ENCODE assay signal across 1 cellular context in the genomic region with DNA sequence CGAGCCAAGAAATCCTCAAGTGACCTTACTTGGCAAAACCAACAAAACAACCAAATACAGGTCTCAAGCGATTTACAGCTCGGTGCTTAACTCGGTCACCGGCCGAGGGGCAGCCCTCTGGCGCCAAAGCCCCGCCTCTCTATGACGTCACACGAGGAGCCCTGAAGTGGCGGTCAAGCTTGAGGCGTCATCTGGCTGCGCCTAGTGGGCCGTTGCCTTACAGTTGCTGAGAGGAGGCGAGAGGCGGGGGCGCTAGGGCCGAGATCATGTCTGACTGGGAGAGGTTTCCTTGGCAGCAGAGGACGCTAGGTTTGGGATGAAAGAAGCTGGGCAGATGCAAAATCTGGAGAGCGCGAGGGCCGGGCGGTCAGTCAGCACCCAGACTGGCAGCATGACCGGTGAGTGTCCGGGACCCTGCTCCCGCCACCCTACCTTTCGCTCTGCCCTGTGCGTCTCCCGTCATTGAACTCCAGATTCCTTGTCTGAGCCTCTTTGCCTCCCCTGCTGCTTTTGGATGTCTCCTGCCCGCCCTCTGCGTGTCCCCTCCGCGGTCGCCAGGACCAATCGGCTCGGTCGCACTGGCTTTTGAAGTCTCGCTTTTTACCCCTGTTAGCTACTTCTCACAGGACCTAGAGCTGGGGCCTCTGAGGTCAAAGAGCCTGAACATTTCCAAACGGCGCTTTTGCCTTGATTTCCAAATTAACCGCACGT.
TF ChIP-seq lines count a peak whose summit lies in the region.

A gene (plus strand): TSS at position 204 of the 711 bp plus-strand sequence. CDS start 113 bp downstream, at position 317.

TF ChIP-seq in WTC11, 78 proteins besides CTCF, POLR2A, EP300 and RAD21 (continued from another document and continues in another):
- TF ChIP-seq, protein P1, sequence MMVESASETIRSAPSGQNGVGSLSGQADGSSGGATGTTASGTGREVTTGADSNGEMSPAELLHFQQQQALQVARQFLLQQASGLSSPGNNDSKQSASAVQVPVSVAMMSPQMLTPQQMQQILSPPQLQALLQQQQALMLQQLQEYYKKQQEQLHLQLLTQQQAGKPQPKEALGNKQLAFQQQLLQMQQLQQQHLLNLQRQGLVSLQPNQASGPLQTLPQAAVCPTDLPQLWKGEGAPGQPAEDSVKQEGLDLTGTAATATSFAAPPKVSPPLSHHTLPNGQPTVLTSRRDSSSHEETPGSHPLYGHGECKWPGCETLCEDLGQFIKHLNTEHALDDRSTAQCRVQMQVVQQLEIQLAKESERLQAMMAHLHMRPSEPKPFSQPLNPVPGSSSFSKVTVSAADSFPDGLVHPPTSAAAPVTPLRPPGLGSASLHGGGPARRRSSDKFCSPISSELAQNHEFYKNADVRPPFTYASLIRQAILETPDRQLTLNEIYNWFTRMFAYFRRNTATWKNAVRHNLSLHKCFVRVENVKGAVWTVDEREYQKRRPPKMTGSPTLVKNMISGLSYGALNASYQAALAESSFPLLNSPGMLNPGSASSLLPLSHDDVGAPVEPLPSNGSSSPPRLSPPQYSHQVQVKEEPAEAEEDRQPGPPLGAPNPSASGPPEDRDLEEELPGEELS (CRISPR knock-in tag; IDR thresholded peaks at IDR 0.05): no peak
- no peak for TF ChIP-seq JAZF1 (CRISPR knock-in tag; IDR thresholded peaks at IDR 0.05)
- TF ChIP-seq, protein P2, sequence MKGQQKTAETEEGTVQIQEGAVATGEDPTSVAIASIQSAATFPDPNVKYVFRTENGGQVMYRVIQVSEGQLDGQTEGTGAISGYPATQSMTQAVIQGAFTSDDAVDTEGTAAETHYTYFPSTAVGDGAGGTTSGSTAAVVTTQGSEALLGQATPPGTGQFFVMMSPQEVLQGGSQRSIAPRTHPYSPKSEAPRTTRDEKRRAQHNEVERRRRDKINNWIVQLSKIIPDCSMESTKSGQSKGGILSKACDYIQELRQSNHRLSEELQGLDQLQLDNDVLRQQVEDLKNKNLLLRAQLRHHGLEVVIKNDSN (CRISPR knock-in tag; IDR thresholded peaks at IDR 0.05): 0 out of 2 replicates have a peak, but pooled peaks have one; percentile 18
- TF ChIP-seq NR1H2 (CRISPR knock-in tag; IDR thresholded peaks at IDR 0.05): no peak
- no peak for TF ChIP-seq MXD4 (CRISPR knock-in tag; IDR thresholded peaks at IDR 0.05; ENCODE audit: borderline replicate concordance)
- TF ChIP-seq ZNF219 (CRISPR knock-in tag; IDR thresholded peaks at IDR 0.05; ENCODE audit: borderline replicate concordance): no peak
- TF ChIP-seq ZNF671 (CRISPR knock-in tag; IDR thresholded peaks at IDR 0.05): no peak
- TF ChIP-seq, protein P3, sequence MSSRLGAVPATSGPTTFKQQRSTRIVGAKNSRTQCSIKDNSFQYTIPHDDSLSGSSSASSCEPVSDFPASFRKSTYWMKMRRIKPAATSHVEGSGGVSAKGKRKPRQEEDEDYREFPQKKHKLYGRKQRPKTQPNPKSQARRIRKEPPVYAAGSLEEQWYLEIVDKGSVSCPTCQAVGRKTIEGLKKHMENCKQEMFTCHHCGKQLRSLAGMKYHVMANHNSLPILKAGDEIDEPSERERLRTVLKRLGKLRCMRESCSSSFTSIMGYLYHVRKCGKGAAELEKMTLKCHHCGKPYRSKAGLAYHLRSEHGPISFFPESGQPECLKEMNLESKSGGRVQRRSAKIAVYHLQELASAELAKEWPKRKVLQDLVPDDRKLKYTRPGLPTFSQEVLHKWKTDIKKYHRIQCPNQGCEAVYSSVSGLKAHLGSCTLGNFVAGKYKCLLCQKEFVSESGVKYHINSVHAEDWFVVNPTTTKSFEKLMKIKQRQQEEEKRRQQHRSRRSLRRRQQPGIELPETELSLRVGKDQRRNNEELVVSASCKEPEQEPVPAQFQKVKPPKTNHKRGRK (CRISPR knock-in tag; IDR thresholded peaks at IDR 0.05; ENCODE audit: borderline replicate concordance): no peak
- TF ChIP-seq, protein P4, sequence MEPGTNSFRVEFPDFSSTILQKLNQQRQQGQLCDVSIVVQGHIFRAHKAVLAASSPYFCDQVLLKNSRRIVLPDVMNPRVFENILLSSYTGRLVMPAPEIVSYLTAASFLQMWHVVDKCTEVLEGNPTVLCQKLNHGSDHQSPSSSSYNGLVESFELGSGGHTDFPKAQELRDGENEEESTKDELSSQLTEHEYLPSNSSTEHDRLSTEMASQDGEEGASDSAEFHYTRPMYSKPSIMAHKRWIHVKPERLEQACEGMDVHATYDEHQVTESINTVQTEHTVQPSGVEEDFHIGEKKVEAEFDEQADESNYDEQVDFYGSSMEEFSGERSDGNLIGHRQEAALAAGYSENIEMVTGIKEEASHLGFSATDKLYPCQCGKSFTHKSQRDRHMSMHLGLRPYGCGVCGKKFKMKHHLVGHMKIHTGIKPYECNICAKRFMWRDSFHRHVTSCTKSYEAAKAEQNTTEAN (CRISPR knock-in tag; IDR thresholded peaks at IDR 0.05): no peak; the same call in 1 of the 2 replicates
- no peak for TF ChIP-seq ZNF121 (CRISPR knock-in tag; IDR thresholded peaks at IDR 0.05)
- TF ChIP-seq EMX1 (CRISPR knock-in tag; IDR thresholded peaks at IDR 0.05): no peak
- TF ChIP-seq ZNF317 (CRISPR knock-in tag; IDR thresholded peaks at IDR 0.05; ENCODE audit: borderline replicate concordance, low read depth): no peak
- no peak for TF ChIP-seq NFYB (CRISPR knock-in tag; conservative IDR thresholded peaks at IDR 0.05; ENCODE audit: low read depth)
- TF ChIP-seq CBFB (CRISPR knock-in tag; IDR thresholded peaks at IDR 0.05; ENCODE audit: low read depth): no peak
- TF ChIP-seq, protein P5, sequence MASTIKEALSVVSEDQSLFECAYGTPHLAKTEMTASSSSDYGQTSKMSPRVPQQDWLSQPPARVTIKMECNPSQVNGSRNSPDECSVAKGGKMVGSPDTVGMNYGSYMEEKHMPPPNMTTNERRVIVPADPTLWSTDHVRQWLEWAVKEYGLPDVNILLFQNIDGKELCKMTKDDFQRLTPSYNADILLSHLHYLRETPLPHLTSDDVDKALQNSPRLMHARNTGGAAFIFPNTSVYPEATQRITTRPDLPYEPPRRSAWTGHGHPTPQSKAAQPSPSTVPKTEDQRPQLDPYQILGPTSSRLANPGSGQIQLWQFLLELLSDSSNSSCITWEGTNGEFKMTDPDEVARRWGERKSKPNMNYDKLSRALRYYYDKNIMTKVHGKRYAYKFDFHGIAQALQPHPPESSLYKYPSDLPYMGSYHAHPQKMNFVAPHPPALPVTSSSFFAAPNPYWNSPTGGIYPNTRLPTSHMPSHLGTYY (CRISPR knock-in tag; IDR thresholded peaks at IDR 0.05): no peak
- TF ChIP-seq NR2C2 (CRISPR knock-in tag; IDR thresholded peaks at IDR 0.05): no peak
- TF ChIP-seq ZNF138 (CRISPR knock-in tag; conservative IDR thresholded peaks at IDR 0.05): no peak
- TF ChIP-seq CREB1 (CRISPR knock-in tag; IDR thresholded peaks at IDR 0.05): peak; percentile 74; the same call in 1 of the 2 replicates
- TF ChIP-seq SOX15 (CRISPR knock-in tag; IDR thresholded peaks at IDR 0.05): no peak
- no peak for TF ChIP-seq ZNF263 (CRISPR knock-in tag; IDR thresholded peaks at IDR 0.05; ENCODE audit: low read depth)
- TF ChIP-seq ETV6 (CRISPR knock-in tag; IDR thresholded peaks at IDR 0.05): no peak; the same call in 1 of the 2 replicates
- TF ChIP-seq, protein P6, sequence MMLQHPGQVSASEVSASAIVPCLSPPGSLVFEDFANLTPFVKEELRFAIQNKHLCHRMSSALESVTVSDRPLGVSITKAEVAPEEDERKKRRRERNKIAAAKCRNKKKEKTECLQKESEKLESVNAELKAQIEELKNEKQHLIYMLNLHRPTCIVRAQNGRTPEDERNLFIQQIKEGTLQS (CRISPR knock-in tag; conservative IDR thresholded peaks at IDR 0.05): no peak
- TF ChIP-seq, protein P7, sequence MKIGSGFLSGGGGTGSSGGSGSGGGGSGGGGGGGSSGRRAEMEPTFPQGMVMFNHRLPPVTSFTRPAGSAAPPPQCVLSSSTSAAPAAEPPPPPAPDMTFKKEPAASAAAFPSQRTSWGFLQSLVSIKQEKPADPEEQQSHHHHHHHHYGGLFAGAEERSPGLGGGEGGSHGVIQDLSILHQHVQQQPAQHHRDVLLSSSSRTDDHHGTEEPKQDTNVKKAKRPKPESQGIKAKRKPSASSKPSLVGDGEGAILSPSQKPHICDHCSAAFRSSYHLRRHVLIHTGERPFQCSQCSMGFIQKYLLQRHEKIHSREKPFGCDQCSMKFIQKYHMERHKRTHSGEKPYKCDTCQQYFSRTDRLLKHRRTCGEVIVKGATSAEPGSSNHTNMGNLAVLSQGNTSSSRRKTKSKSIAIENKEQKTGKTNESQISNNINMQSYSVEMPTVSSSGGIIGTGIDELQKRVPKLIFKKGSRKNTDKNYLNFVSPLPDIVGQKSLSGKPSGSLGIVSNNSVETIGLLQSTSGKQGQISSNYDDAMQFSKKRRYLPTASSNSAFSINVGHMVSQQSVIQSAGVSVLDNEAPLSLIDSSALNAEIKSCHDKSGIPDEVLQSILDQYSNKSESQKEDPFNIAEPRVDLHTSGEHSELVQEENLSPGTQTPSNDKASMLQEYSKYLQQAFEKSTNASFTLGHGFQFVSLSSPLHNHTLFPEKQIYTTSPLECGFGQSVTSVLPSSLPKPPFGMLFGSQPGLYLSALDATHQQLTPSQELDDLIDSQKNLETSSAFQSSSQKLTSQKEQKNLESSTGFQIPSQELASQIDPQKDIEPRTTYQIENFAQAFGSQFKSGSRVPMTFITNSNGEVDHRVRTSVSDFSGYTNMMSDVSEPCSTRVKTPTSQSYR (CRISPR knock-in tag; IDR thresholded peaks at IDR 0.05): no peak
- TF ChIP-seq, protein P8, sequence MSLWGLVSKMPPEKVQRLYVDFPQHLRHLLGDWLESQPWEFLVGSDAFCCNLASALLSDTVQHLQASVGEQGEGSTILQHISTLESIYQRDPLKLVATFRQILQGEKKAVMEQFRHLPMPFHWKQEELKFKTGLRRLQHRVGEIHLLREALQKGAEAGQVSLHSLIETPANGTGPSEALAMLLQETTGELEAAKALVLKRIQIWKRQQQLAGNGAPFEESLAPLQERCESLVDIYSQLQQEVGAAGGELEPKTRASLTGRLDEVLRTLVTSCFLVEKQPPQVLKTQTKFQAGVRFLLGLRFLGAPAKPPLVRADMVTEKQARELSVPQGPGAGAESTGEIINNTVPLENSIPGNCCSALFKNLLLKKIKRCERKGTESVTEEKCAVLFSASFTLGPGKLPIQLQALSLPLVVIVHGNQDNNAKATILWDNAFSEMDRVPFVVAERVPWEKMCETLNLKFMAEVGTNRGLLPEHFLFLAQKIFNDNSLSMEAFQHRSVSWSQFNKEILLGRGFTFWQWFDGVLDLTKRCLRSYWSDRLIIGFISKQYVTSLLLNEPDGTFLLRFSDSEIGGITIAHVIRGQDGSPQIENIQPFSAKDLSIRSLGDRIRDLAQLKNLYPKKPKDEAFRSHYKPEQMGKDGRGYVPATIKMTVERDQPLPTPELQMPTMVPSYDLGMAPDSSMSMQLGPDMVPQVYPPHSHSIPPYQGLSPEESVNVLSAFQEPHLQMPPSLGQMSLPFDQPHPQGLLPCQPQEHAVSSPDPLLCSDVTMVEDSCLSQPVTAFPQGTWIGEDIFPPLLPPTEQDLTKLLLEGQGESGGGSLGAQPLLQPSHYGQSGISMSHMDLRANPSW (CRISPR knock-in tag; conservative IDR thresholded peaks at IDR 0.05; ENCODE audit: low read depth): no peak
- peak; percentile 32; the same call in 1 of the 2 replicates for TF ChIP-seq ZBTB21 (CRISPR knock-in tag; IDR thresholded peaks at IDR 0.05; ENCODE audit: borderline replicate concordance)
- TF ChIP-seq, protein P9, sequence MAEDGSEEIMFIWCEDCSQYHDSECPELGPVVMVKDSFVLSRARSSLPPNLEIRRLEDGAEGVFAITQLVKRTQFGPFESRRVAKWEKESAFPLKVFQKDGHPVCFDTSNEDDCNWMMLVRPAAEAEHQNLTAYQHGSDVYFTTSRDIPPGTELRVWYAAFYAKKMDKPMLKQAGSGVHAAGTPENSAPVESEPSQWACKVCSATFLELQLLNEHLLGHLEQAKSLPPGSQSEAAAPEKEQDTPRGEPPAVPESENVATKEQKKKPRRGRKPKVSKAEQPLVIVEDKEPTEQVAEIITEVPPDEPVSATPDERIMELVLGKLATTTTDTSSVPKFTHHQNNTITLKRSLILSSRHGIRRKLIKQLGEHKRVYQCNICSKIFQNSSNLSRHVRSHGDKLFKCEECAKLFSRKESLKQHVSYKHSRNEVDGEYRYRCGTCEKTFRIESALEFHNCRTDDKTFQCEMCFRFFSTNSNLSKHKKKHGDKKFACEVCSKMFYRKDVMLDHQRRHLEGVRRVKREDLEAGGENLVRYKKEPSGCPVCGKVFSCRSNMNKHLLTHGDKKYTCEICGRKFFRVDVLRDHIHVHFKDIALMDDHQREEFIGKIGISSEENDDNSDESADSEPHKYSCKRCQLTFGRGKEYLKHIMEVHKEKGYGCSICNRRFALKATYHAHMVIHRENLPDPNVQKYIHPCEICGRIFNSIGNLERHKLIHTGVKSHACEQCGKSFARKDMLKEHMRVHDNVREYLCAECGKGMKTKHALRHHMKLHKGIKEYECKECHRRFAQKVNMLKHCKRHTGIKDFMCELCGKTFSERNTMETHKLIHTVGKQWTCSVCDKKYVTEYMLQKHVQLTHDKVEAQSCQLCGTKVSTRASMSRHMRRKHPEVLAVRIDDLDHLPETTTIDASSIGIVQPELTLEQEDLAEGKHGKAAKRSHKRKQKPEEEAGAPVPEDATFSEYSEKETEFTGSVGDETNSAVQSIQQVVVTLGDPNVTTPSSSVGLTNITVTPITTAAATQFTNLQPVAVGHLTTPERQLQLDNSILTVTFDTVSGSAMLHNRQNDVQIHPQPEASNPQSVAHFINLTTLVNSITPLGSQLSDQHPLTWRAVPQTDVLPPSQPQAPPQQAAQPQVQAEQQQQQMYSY (CRISPR knock-in tag; IDR thresholded peaks at IDR 0.05): peak; percentile 98
- TF ChIP-seq, protein P10, sequence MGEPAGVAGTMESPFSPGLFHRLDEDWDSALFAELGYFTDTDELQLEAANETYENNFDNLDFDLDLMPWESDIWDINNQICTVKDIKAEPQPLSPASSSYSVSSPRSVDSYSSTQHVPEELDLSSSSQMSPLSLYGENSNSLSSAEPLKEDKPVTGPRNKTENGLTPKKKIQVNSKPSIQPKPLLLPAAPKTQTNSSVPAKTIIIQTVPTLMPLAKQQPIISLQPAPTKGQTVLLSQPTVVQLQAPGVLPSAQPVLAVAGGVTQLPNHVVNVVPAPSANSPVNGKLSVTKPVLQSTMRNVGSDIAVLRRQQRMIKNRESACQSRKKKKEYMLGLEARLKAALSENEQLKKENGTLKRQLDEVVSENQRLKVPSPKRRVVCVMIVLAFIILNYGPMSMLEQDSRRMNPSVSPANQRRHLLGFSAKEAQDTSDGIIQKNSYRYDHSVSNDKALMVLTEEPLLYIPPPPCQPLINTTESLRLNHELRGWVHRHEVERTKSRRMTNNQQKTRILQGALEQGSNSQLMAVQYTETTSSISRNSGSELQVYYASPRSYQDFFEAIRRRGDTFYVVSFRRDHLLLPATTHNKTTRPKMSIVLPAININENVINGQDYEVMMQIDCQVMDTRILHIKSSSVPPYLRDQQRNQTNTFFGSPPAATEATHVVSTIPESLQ (CRISPR knock-in tag; IDR thresholded peaks at IDR 0.05): no peak
- no peak; the same call in 1 of the 2 replicates for TF ChIP-seq FOXP1 (CRISPR knock-in tag; IDR thresholded peaks at IDR 0.05; ENCODE audit: borderline replicate concordance)
- no peak for TF ChIP-seq SMAD4 (CRISPR knock-in tag; IDR thresholded peaks at IDR 0.05)
- no peak for TF ChIP-seq FOXJ3 (CRISPR knock-in tag; IDR thresholded peaks at IDR 0.05; ENCODE audit: borderline replicate concordance)
